Comparison of ENCODE assay signal across 22 cellular contexts in the genomic region with DNA sequence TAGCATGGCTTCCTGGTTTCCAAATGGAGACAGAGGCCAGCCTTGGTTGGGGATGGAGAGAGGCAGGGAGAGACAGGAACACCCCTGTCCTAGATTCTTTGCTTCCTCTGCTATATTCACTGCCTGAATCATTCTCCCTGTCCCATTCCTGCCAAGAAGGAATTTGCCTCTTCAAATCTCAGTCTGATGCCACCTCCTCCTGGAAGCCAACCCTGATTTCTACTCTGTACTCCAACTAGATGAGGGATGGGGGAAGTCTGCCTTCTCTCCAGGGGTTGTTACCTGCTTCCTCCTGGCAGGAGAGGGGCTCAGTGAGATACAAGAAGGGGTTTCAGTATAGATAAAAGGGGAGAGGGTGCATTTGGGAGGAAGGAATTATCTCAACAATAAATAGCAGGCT. TPM values are rescaled to one million over a fixed set of nuclear protein-coding genes. Genes with fewer than 3 reads are reported as not detected.
DNase-seq lines count a peak whose midpoint lies in the region; ATAC-seq, FAIRE-seq and TF ChIP-seq lines count a peak whose summit lies in the region.
"Had no signal": no experiment of that assay in that cellular context is flagged by ENCODE, and none has a peak within 500 bp of the region (broad histone marks: within the 10 kb centered on the region; RNA-seq: fewer than 3 reads in every experiment).

No MANE protein-coding gene starts in this region.

- H4K20me1 ChIP-seq in K562 (replicated peaks; ENCODE audit: control insufficient read depth, insufficient read depth, low read length): no peaks in the 10 kb centered on the region

- TF ChIP-seq EP300 in K562 (IDR thresholded peaks at IDR 0.05; ENCODE audit: low read length): no peak

- intact Hi-C loops in CD4-positive, alpha-beta memory T cell (cut with micrococcal nuclease): no loop called here
- intact Hi-C loops in K562 (cut with micrococcal nuclease): loop anchor here (2.0 to 10.0 kb wide), 2 partner anchors 85 to 381 kb away; a partner anchor contains a TSS

- no TSS peak for BruUV-seq in K562 (replicated peaks; lab: Mats Ljungman, UMichigan)

- H3K36me3 Mint-ChIP-seq in activated naive CD4-positive, alpha-beta T cell treated with anti-CD3 and anti-CD28 coated beads, Interleukin-2, amount 10 ng/mL, durations not matched to agents 7 days and 5 days: peaks cover 5% of the 10 kb centered on the region
- H3K36me3 Mint-ChIP-seq in CD4-positive, alpha-beta memory T cell: no peaks in the 10 kb centered on the region
- no peaks in the 10 kb centered on the region for H3K36me3 Mint-ChIP-seq in type B pancreatic cell
- H3K36me3 Mint-ChIP-seq: CD8-positive, alpha-beta memory T cell had no signal

- peaks cover 60% of the 10 kb centered on the region for H3K4me1 ChIP-seq in CD4-positive, alpha-beta memory T cell (ENCODE audit: insufficient read depth, low read length)
- H3K4me1 ChIP-seq in K562 (replicated peaks in 1 of 2; ENCODE audit: control insufficient read depth in 2 of 2, insufficient read depth in 2 of 2, low read length in 2 of 2): peaks cover 0 to 14% of the 10 kb centered on the region in 2 experiments; a peak in 3 of 5 replicates
- H3K4me1 ChIP-seq: BE2C, Caco-2 had no signal

- peaks cover 38% of the 10 kb centered on the region for H3K27me3 Mint-ChIP-seq in activated naive CD4-positive, alpha-beta T cell treated with anti-CD3 and anti-CD28 coated beads, Interleukin-2, amount 10 ng/mL, durations not matched to agents 7 days and 5 days
- H3K27me3 Mint-ChIP-seq in CD4-positive, alpha-beta memory T cell: no peaks in the 10 kb centered on the region
- peaks cover 12% of the 10 kb centered on the region for H3K27me3 Mint-ChIP-seq in type B pancreatic cell

- no peaks in the 10 kb centered on the region for H3K9me1 ChIP-seq in K562 (ENCODE audit: control insufficient read depth, insufficient read depth, low read length)

- in situ Hi-C loops in K562 (cut with MboI): loop anchor here (10.0 kb wide), 1 partner anchor 85 kb away; a partner anchor contains a TSS

- DNase-seq in activated naive CD4-positive, alpha-beta T cell treated with anti-CD3 and anti-CD28 coated beads, Interleukin-2, amount 10 ng/mL, durations not matched to agents 7 days and 5 days: no peak
- DNase-seq in activated naive CD4-positive, alpha-beta T cell (lab: John Stamatoyannopoulos, UW): no peak
- no peak for DNase-seq in CD4-positive, alpha-beta memory T cell
- no peak for DNase-seq in K562 (ENCODE audit: extremely low read depth in 1 of 4, low spot score in 3 of 4)
- peak; percentile 37 for DNase-seq in type B pancreatic cell (ENCODE audit: extremely low spot score, unreplicated experiment)
- no peak for DNase-seq in activated CD8-positive, alpha-beta memory T cell treated with anti-CD3 and anti-CD28 coated beads, Interleukin-2, amount 50 U/mL, for 48 hours
- DNase-seq: BE2C; Caco-2; CD8-positive, alpha-beta memory T cell; DND-41; GDM1; HCEC 1CT; HFFc6 had no signal

- FAIRE-seq in K562 (lab: Jason Lieb, UNC): no peak
- FAIRE-seq: A204.1, GM12892, GM19239, HepG2, HTR-8/SVneo had no signal

- TF ChIP-seq POLR2A in K562 (conservative IDR thresholded peaks at IDR 0.05): no peak

- peaks cover 79% of the 10 kb centered on the region for H3K4me1 Mint-ChIP-seq in activated naive CD4-positive, alpha-beta T cell treated with anti-CD3 and anti-CD28 coated beads, Interleukin-2, amount 10 ng/mL, durations not matched to agents 7 days and 5 days
- H3K4me1 Mint-ChIP-seq in CD4-positive, alpha-beta memory T cell: peaks cover 35 to 72% (median 54%) of the 10 kb centered on the region in 4 donors
- H3K4me1 Mint-ChIP-seq in type B pancreatic cell (ENCODE audit: unreplicated experiment): no peaks in the 10 kb centered on the region

- no peak overlapping the region for H3K4me3 ChIP-seq in CD4-positive, alpha-beta memory T cell (ENCODE audit: low read length in 2 of 2)
- H3K4me3 ChIP-seq in K562: no peak overlapping the region

- no peaks in the 10 kb centered on the region for H3K9me3 ChIP-seq in CD4-positive, alpha-beta memory T cell (ENCODE audit: control insufficient read depth in 1 of 2, low read length in 2 of 2)
- no peaks in the 10 kb centered on the region for H3K9me3 ChIP-seq in K562 (replicated peaks; ENCODE audit: control insufficient read depth, insufficient read depth, low read depth, low read length)
- H3K9me3 ChIP-seq: BE2C, Caco-2 had no signal

- H3K4me2 ChIP-seq in K562 (ENCODE audit: insufficient read depth, low read length): no peak overlapping the region

- TF ChIP-seq CTCF in K562 (IDR thresholded peaks at IDR 0.05 in 2 of 3, conservative IDR thresholded peaks at IDR 0.05 in 1 of 3; ENCODE audit: insufficient read depth in 2 of 3, low read depth in 1 of 3, low read length in 3 of 3): no peak
- TF ChIP-seq CTCF in type B pancreatic cell (conservative IDR thresholded peaks at IDR 0.05): no peak

- no peaks in the 10 kb centered on the region for H3K36me3 ChIP-seq in CD4-positive, alpha-beta memory T cell (ENCODE audit: insufficient read depth, low read length)
- no peaks in the 10 kb centered on the region for H3K36me3 ChIP-seq in K562 (ENCODE audit: control insufficient read depth, insufficient read depth, low read length)
- H3K36me3 ChIP-seq: BE2C had no signal

- POLR2A ChIA-PET in CD4-positive, alpha-beta memory T cell (lab: Charles Lee; ENCODE audit: partially characterized antibody): no interaction called here
- POLR2A ChIA-PET in K562 (lab: Yijun Ruan, JAX): interaction anchor here (0.6 kb wide), 1 partner anchor 273 kb away, joined by 3 read pairs; no protein-coding TSS in a partner anchor

- no peak overlapping the region for H2AFZ ChIP-seq in K562 (ENCODE audit: low read depth, low read length)

- peaks cover 4% of the 10 kb centered on the region for H3K9me3 Mint-ChIP-seq in activated naive CD4-positive, alpha-beta T cell treated with anti-CD3 and anti-CD28 coated beads, Interleukin-2, amount 10 ng/mL, durations not matched to agents 7 days and 5 days
- H3K9me3 Mint-ChIP-seq in CD4-positive, alpha-beta memory T cell: no peaks in the 10 kb centered on the region
- no peaks in the 10 kb centered on the region for H3K9me3 Mint-ChIP-seq in type B pancreatic cell
- H3K9me3 Mint-ChIP-seq: CD8-positive, alpha-beta memory T cell had no signal

- H3K27me3 ChIP-seq in CD4-positive, alpha-beta memory T cell (ENCODE audit: insufficient read depth, low read length): no peaks in the 10 kb centered on the region
- H3K27me3 ChIP-seq in K562 (ENCODE audit: control insufficient read depth in 2 of 2, insufficient read depth in 2 of 2, low read length in 2 of 2): peaks cover 0 to 6% of the 10 kb centered on the region in 2 experiments; a peak in 2 of 5 replicates
- H3K27me3 ChIP-seq: BE2C had no signal

- H3K79me2 ChIP-seq in K562 (ENCODE audit: control insufficient read depth, insufficient read depth, low read length): no peaks in the 10 kb centered on the region

- CTCF ChIA-PET in activated naive CD4-positive, alpha-beta T cell treated with anti-CD3 and anti-CD28 coated beads, Interleukin-2, amount 10 ng/mL, durations not matched to agents 7 days and 5 days (lab: Charles Lee): interaction anchor here (1.0 kb wide), 1 partner anchor 22 kb away, joined by 3 read pairs; a partner anchor contains a TSS
- CTCF ChIA-PET in CD4-positive, alpha-beta memory T cell (lab: Charles Lee; ENCODE audit: partially characterized antibody): no interaction called here
- CTCF ChIA-PET in K562 (lab: Yijun Ruan, JAX; ENCODE audit: low intra/inter-chr PET ratio): no interaction called here

- no peak overlapping the region for H3K27ac ChIP-seq in CD4-positive, alpha-beta memory T cell (ENCODE audit: low read depth, low read length)
- H3K27ac ChIP-seq in K562 (ENCODE audit: extremely low read depth, low read depth, low read length): no peak overlapping the region
- H3K27ac ChIP-seq: C4-2B had no signal

- H3K4me3 Mint-ChIP-seq in activated naive CD4-positive, alpha-beta T cell treated with anti-CD3 and anti-CD28 coated beads, Interleukin-2, amount 10 ng/mL, durations not matched to agents 7 days and 5 days: no peak overlapping the region
- peak overlapping the region in 3 of 8 donors; percentile 25 to 52 (median 51) for H3K4me3 Mint-ChIP-seq in CD4-positive, alpha-beta memory T cell
- no peak overlapping the region for H3K4me3 Mint-ChIP-seq in type B pancreatic cell
- H3K4me3 Mint-ChIP-seq: CD8-positive, alpha-beta memory T cell; HFFc6 had no signal

- ATAC-seq in K562 (no peak), esophagus mucosa (no peak)
- ATAC-seq: HepG2 had no signal

- H3K9ac ChIP-seq in K562 (ENCODE audit: insufficient read depth in 1 of 2, low read depth in 2 of 2, low read length in 2 of 2): no peak overlapping the region

- no peak for TF ChIP-seq RAD21 in K562 (CRISPR knock-in tag; conservative IDR thresholded peaks at IDR 0.05 in 1 of 2, IDR thresholded peaks at IDR 0.05 in 1 of 2)

- H3K27ac Mint-ChIP-seq in activated naive CD4-positive, alpha-beta T cell treated with anti-CD3 and anti-CD28 coated beads, Interleukin-2, amount 10 ng/mL, durations not matched to agents 7 days and 5 days: peak overlapping the region; percentile 73
- peak overlapping the region in 5 of 7 donors; percentile 17 to 76 (median 47) for H3K27ac Mint-ChIP-seq in CD4-positive, alpha-beta memory T cell
- no peak overlapping the region for H3K27ac Mint-ChIP-seq in type B pancreatic cell
- H3K27ac Mint-ChIP-seq: HFFc6 had no signal

RNA-seq across cellular contexts. Expression of a gene that starts 1.3 kb away (rescaled TPM):
- total RNA-seq in CD4-positive, alpha-beta memory T cell: not detected
- not detected for polyA plus RNA-seq in CD4-positive, alpha-beta memory T cell
- not detected in 2 replicates for total RNA-seq in K562 (2011; cell fraction: chromatin; rRNA removed; ENCODE audit: low replicate concordance)
- not detected in 2 replicates for total RNA-seq in K562 (2011; cell fraction: nucleolus; rRNA removed)
- not detected in 2 replicates for total RNA-seq in K562 (2011; cell fraction: nucleoplasm; rRNA removed)
- total RNA-seq in K562 (2014; rRNA removed) (not detected in 2 replicates), K562 (2014; rRNA removed; fragmentation: Illumina TruSeq; extraction: Trizol) (not detected in 2 replicates), K562 (2015; rRNA removed; fragmentation: Illumina TruSeq; extraction: Trizol) (not detected in 2 replicates), K562 (2021) (not detected in 2 replicates), type B pancreatic cell (ENCODE audit: low replicate concordance) (not detected in 2 replicates), esophagus mucosa (not detected)
- polyA plus RNA-seq in K562 (2011; rRNA removed) (not detected in 2 replicates), K562 (2014; fragmentation: Illumina TruSeq; extraction: Trizol) (not detected in 2 replicates), K562 (2014; fragmentation: Nextera tagmentation; extraction: Ambion mirVana) (not detected), K562 (2014; rRNA removed) (not detected in 2 replicates)
- polyA plus RNA-seq in K562 (2011; cell fraction: cytosol; rRNA removed): not detected in 2 replicates
- not detected in 2 replicates for polyA plus RNA-seq in K562 (2011; cell fraction: nucleus; rRNA removed)
- polyA plus RNA-seq in K562 (2012): 0.33 and 0.72 TPM in 2 replicates
- polyA minus RNA-seq in K562 (2011; rRNA and poly(A)+ RNA removed): not detected in 2 replicates
- not detected in 2 replicates for polyA minus RNA-seq in K562 (2011; cell fraction: cytosol; rRNA and poly(A)+ RNA removed)
- polyA minus RNA-seq in K562 (2011; cell fraction: nucleus; rRNA and poly(A)+ RNA removed): not detected in 2 replicates
- total RNA-seq: Caco-2; CD8-positive, alpha-beta memory T cell; H4; HepG2; HFFc6 had no signal
- polyA plus RNA-seq: AG04450; CD8-positive, alpha-beta memory T cell; HepG2 had no signal

RNA-seq across cellular contexts. Expression of a gene that starts 21.5 kb away (rescaled TPM):
- total RNA-seq in CD4-positive, alpha-beta memory T cell: not detected
- polyA plus RNA-seq in CD4-positive, alpha-beta memory T cell: not detected
- 0.23 and 0.49 TPM in 2 replicates for total RNA-seq in K562 (2011; cell fraction: chromatin; rRNA removed; ENCODE audit: low replicate concordance)
- not detected in 2 replicates for total RNA-seq in K562 (2011; cell fraction: nucleolus; rRNA removed)
- total RNA-seq in K562 (2011; cell fraction: nucleoplasm; rRNA removed): 0.76 TPM in 1 of 2 replicates, not detected in the other
- not detected in 2 replicates for total RNA-seq in K562 (2014; rRNA removed)
- total RNA-seq in K562 (2014; rRNA removed; fragmentation: Illumina TruSeq; extraction: Trizol): not detected in 2 replicates
- not detected in 2 replicates for total RNA-seq in K562 (2015; rRNA removed; fragmentation: Illumina TruSeq; extraction: Trizol)
- not detected in 2 replicates for total RNA-seq in K562 (2021)
- not detected in 2 replicates for polyA plus RNA-seq in K562 (2011; rRNA removed)
- not detected in 2 replicates for polyA plus RNA-seq in K562 (2011; cell fraction: cytosol; rRNA removed)
- polyA plus RNA-seq in K562 (2011; cell fraction: nucleus; rRNA removed): 0.14 TPM in 1 of 2 replicates, not detected in the other
- 0.07 TPM in 1 of 2 replicates, not detected in the other for polyA plus RNA-seq in K562 (2012)
- not detected in 2 replicates for polyA plus RNA-seq in K562 (2014; fragmentation: Illumina TruSeq; extraction: Trizol)
- polyA plus RNA-seq in K562 (2014; fragmentation: Nextera tagmentation; extraction: Ambion mirVana): not detected
- polyA plus RNA-seq in K562 (2014; rRNA removed): 0.13 and 0.30 TPM in 2 replicates
- polyA minus RNA-seq in K562 (2011; rRNA and poly(A)+ RNA removed): not detected in 2 replicates
- not detected in 2 replicates for polyA minus RNA-seq in K562 (2011; cell fraction: cytosol; rRNA and poly(A)+ RNA removed)
- 0.13 TPM in 1 of 2 replicates, not detected in the other for polyA minus RNA-seq in K562 (2011; cell fraction: nucleus; rRNA and poly(A)+ RNA removed)
- not detected in 2 replicates for total RNA-seq in type B pancreatic cell (ENCODE audit: low replicate concordance)
- total RNA-seq in esophagus mucosa: not detected
- total RNA-seq: Caco-2; CD8-positive, alpha-beta memory T cell; H4; HepG2; HFFc6 had no signal
- polyA plus RNA-seq: AG04450; CD8-positive, alpha-beta memory T cell; HepG2 had no signal
